ENCODE assay signal across 1 cellular context in genomic region chr10:94314913-94315545, GRCh38.
TF ChIP-seq lines count a peak whose summit lies in the region.

No MANE protein-coding gene starts in this region.

TF ChIP-seq in HepG2, 621 proteins besides CTCF, POLR2A, EP300 and RAD21 (continued from another document and continues in another):
- no peak for TF ChIP-seq THAP7 (CRISPR knock-in tag; IDR thresholded peaks at IDR 0.05)
- TF ChIP-seq ARHGAP35 (CRISPR knock-in tag; IDR thresholded peaks at IDR 0.05; ENCODE audit: borderline replicate concordance): no peak
- TF ChIP-seq TCF7 (IDR thresholded peaks at IDR 0.05; ENCODE audit: low read depth): no peak
- no peak for TF ChIP-seq ZBTB14 (CRISPR knock-in tag; IDR thresholded peaks at IDR 0.05)
- no peak for TF ChIP-seq HNRNPLL (IDR thresholded peaks at IDR 0.05; ENCODE audit: low read depth, low read length, poor library complexity, severe bottlenecking)
- no peak for TF ChIP-seq JUNB (CRISPR knock-in tag; IDR thresholded peaks at IDR 0.05; ENCODE audit: borderline replicate concordance)
- no peak for TF ChIP-seq ZSCAN25 (CRISPR knock-in tag; IDR thresholded peaks at IDR 0.05)
- TF ChIP-seq HNF1A (IDR thresholded peaks at IDR 0.05; ENCODE audit: low read depth): no peak
- no peak for TF ChIP-seq HNF1A (CRISPR knock-in tag; IDR thresholded peaks at IDR 0.05; ENCODE audit: borderline replicate concordance)
- no peak for TF ChIP-seq ZNF513 (CRISPR knock-in tag; conservative IDR thresholded peaks at IDR 0.05)
- 0 out of 2 replicates have a peak, but pooled peaks have one; percentile 27 for TF ChIP-seq CCDC6 (CRISPR knock-in tag; IDR thresholded peaks at IDR 0.05)
- TF ChIP-seq ZNF430 (CRISPR knock-in tag; IDR thresholded peaks at IDR 0.05): 0 out of 2 replicates have a peak, but pooled peaks have one; percentile 35
- TF ChIP-seq ZNF616 (CRISPR knock-in tag; IDR thresholded peaks at IDR 0.05; ENCODE audit: low read depth): no peak
- no peak for TF ChIP-seq NRL (CRISPR knock-in tag; IDR thresholded peaks at IDR 0.05; ENCODE audit: borderline replicate concordance)
- no peak for TF ChIP-seq ZNF383 (CRISPR knock-in tag; IDR thresholded peaks at IDR 0.05; ENCODE audit: borderline replicate concordance)
- no peak for TF ChIP-seq THYN1 (CRISPR knock-in tag; IDR thresholded peaks at IDR 0.05; ENCODE audit: borderline replicate concordance, low read depth)
- no peak for TF ChIP-seq ZFY (CRISPR knock-in tag; IDR thresholded peaks at IDR 0.05)
- no peak for TF ChIP-seq ZNF451 (CRISPR knock-in tag; IDR thresholded peaks at IDR 0.05)
- no peak for TF ChIP-seq ISX (CRISPR knock-in tag; conservative IDR thresholded peaks at IDR 0.05)
- TF ChIP-seq ZNF367 (CRISPR knock-in tag; IDR thresholded peaks at IDR 0.05; ENCODE audit: borderline replicate concordance): no peak
- no peak for TF ChIP-seq ZUFSP (CRISPR knock-in tag; IDR thresholded peaks at IDR 0.05; ENCODE audit: borderline replicate concordance)
- TF ChIP-seq ZNF3 (CRISPR knock-in tag; IDR thresholded peaks at IDR 0.05): no peak
- no peak for TF ChIP-seq GPBP1L1 (CRISPR knock-in tag; IDR thresholded peaks at IDR 0.05)
- TF ChIP-seq TFDP2 (CRISPR knock-in tag; IDR thresholded peaks at IDR 0.05): no peak
- no peak for TF ChIP-seq ZNF768 (CRISPR knock-in tag; IDR thresholded peaks at IDR 0.05)
- no peak for TF ChIP-seq ZNF878 (CRISPR knock-in tag; IDR thresholded peaks at IDR 0.05)
- TF ChIP-seq AGO2 (optimal IDR thresholded peaks at IDR 0.05; ENCODE audit: low read depth, low read length): no peak
- TF ChIP-seq SMC3 (IDR thresholded peaks at IDR 0.05; ENCODE audit: low read length): peak; percentile 6; the same call in 1 of the 2 replicates
- TF ChIP-seq ZNF317 (CRISPR knock-in tag; IDR thresholded peaks at IDR 0.05): no peak
- no peak for TF ChIP-seq FOXA1 (IDR thresholded peaks at IDR 0.05)
- peak; percentile 26; the same call in 1 of the 2 replicates for TF ChIP-seq FOXA1 (CRISPR knock-in tag; IDR thresholded peaks at IDR 0.05)
- TF ChIP-seq ATM (IDR thresholded peaks at IDR 0.05; ENCODE audit: borderline replicate concordance): no peak
- no peak for TF ChIP-seq HDAC1 (CRISPR knock-in tag; IDR thresholded peaks at IDR 0.05)
- TF ChIP-seq ZNF879 (CRISPR knock-in tag; IDR thresholded peaks at IDR 0.05): no peak
- no peak for TF ChIP-seq POGZ (CRISPR knock-in tag; IDR thresholded peaks at IDR 0.05)
- no peak for TF ChIP-seq ZNF333 (CRISPR knock-in tag; IDR thresholded peaks at IDR 0.05; ENCODE audit: borderline replicate concordance)
- TF ChIP-seq ZNF501 (CRISPR knock-in tag; IDR thresholded peaks at IDR 0.05): 0 out of 2 replicates have a peak, but pooled peaks have one; percentile 34
- no peak for TF ChIP-seq ZNF773 (CRISPR knock-in tag; IDR thresholded peaks at IDR 0.05; ENCODE audit: borderline replicate concordance)
- TF ChIP-seq CEBPG (CRISPR knock-in tag; IDR thresholded peaks at IDR 0.05): peak; percentile 23; the same call in 1 of the 2 replicates
- TF ChIP-seq SMAD9 (CRISPR knock-in tag; IDR thresholded peaks at IDR 0.05): no peak
- no peak for TF ChIP-seq AHR (CRISPR knock-in tag; IDR thresholded peaks at IDR 0.05)
- no peak for TF ChIP-seq ZNF350 (CRISPR knock-in tag; IDR thresholded peaks at IDR 0.05; ENCODE audit: borderline replicate concordance, low read depth)
- TF ChIP-seq GFI1 (CRISPR knock-in tag; IDR thresholded peaks at IDR 0.05; ENCODE audit: borderline replicate concordance): no peak
- TF ChIP-seq TBP (CRISPR knock-in tag; IDR thresholded peaks at IDR 0.05): no peak
- no peak for TF ChIP-seq NAIF1 (CRISPR knock-in tag; IDR thresholded peaks at IDR 0.05; ENCODE audit: borderline replicate concordance)
- no peak for TF ChIP-seq ZNF18 (CRISPR knock-in tag; IDR thresholded peaks at IDR 0.05; ENCODE audit: insufficient replicate concordance)
- no peak for TF ChIP-seq AGO1 (IDR thresholded peaks at IDR 0.05; ENCODE audit: low read depth, low read length, poor library complexity, severe bottlenecking)
- no peak for TF ChIP-seq SETDB1 (CRISPR knock-in tag; IDR thresholded peaks at IDR 0.05; ENCODE audit: borderline replicate concordance)
- TF ChIP-seq HIC2 (CRISPR knock-in tag; IDR thresholded peaks at IDR 0.05; ENCODE audit: low read depth): no peak
- no peak for TF ChIP-seq BCL3 (CRISPR knock-in tag; IDR thresholded peaks at IDR 0.05)
- no peak for TF ChIP-seq ASH2L (IDR thresholded peaks at IDR 0.05; ENCODE audit: insufficient read length, low read depth, low read length)
- no peak for TF ChIP-seq ZNF7 (CRISPR knock-in tag; IDR thresholded peaks at IDR 0.05)
- TF ChIP-seq HNF4A (CRISPR knock-in tag; IDR thresholded peaks at IDR 0.05): peak; percentile 56
